11 cellular contexts compared by ENCODE assay signal in genomic region chr1:155982106-155982505, GRCh38. TPM values are rescaled to one million over a fixed set of nuclear protein-coding genes. Genes with fewer than 3 reads are reported as not detected.
A peak's percentile ranks its signal among the peaks of the same experiment; 100 is the strongest.
DNase-seq lines count a peak whose midpoint lies in the region; ATAC-seq and TF ChIP-seq lines count a peak whose summit lies in the region.
"Had no signal": no experiment of that assay in that cellular context is flagged by ENCODE, and none has a peak within 500 bp of the region (broad histone marks: within the 10 kb centered on the region; RNA-seq: fewer than 3 reads in every experiment).

No MANE protein-coding gene starts in this region.

- peaks cover 14 to 47% of the 10 kb centered on the region in 2 experiments for H3K4me1 ChIP-seq in SK-N-SH (ENCODE audit: control insufficient read depth in 1 of 2, insufficient read depth in 2 of 2, low read depth in 1 of 2, low read length in 1 of 2)

- DNase-seq in SK-N-SH (no peak), T-helper 17 cell (no peak), fibroblast of mammary gland (ENCODE audit: low read depth) (peak; percentile 44), middle frontal gyrus (ENCODE audit: extremely low spot score, low spot score) (no peak), MV-4-11 (lab: John Stamatoyannopoulos, UW) (no peak)
- DNase-seq: body of pancreas; RPMI8226; stimulated activated CD4-positive, alpha-beta T cell treated with anti-CD3 and anti-CD28 coated beads, Interleukin-4, amount 100 ng/mL, for 1 hour had no signal

- H3K9me3 Mint-ChIP-seq in stimulated activated memory B cell treated with anti-CD40 and anti-IgM and Interleukin-4, amounts not matched to agents 10 μg/mL and 1 μg/mL and 100 μg/mL, for 72 hours, result no peaks in the 10 kb centered on the region

- no peaks in the 10 kb centered on the region for H4K20me1 ChIP-seq in SK-N-SH (ENCODE audit: insufficient read depth)

- POLR2A ChIA-PET in SK-N-SH (lab: Yijun Ruan, JAX), result interaction anchor here (1.4 kb wide), 1 partner anchor 41 kb away, joined by 4 read pairs; no protein-coding TSS in a partner anchor

- H3K9me3 ChIP-seq in SK-N-SH (no peaks in the 10 kb centered on the region), T-helper 17 cell (ENCODE audit: control insufficient read depth, low read length, poor library complexity, severe bottlenecking) (no peaks in the 10 kb centered on the region)
- H3K9me3 ChIP-seq: body of pancreas had no signal

- peaks cover 25% of the 10 kb centered on the region for H3F3A ChIP-seq in SK-N-SH (replicated peaks; ENCODE audit: insufficient read depth)

- H3K36me3 Mint-ChIP-seq in T-helper 17 cell (ENCODE audit: low read depth), result peaks cover 7% of the 10 kb centered on the region
- peaks cover 13% of the 10 kb centered on the region for H3K36me3 Mint-ChIP-seq in stimulated activated memory B cell treated with anti-CD40 and anti-IgM and Interleukin-4, amounts not matched to agents 10 μg/mL and 1 μg/mL and 100 μg/mL, for 72 hours

- H3K79me2 ChIP-seq in SK-N-SH (ENCODE audit: insufficient read depth), result peaks cover 54% of the 10 kb centered on the region

- H3K4me3 Mint-ChIP-seq in T-helper 17 cell, result peak overlapping the region; percentile 80
- H3K4me3 Mint-ChIP-seq in stimulated activated memory B cell treated with anti-CD40 and anti-IgM and Interleukin-4, amounts not matched to agents 10 μg/mL and 1 μg/mL and 100 μg/mL, for 72 hours, result peak overlapping the region; percentile 99

- H3K4me2 ChIP-seq in SK-N-SH, result peak overlapping the region; percentile 88

- peaks cover 41% of the 10 kb centered on the region for H3K4me1 Mint-ChIP-seq in T-helper 17 cell
- peaks cover 57% of the 10 kb centered on the region for H3K4me1 Mint-ChIP-seq in stimulated activated memory B cell treated with anti-CD40 and anti-IgM and Interleukin-4, amounts not matched to agents 10 μg/mL and 1 μg/mL and 100 μg/mL, for 72 hours

- CTCF ChIA-PET in SK-N-SH (lab: Yijun Ruan, JAX), result interaction anchor here (3.1 to 6.5 kb wide), 2 partner anchors 44 to 84 kb away, joined by 10 to 41 read pairs; no protein-coding TSS in a partner anchor

- no peaks in the 10 kb centered on the region for H3K9me2 ChIP-seq in SK-N-SH

- ATAC-seq in SK-N-SH treated with all-trans-retinoic acid at 6 μM for 48 hours, result no peak
- no peak for ATAC-seq in T-helper 17 cell
- no peak for ATAC-seq in stimulated activated memory B cell treated with anti-CD40 and anti-IgM and Interleukin-4, amounts not matched to agents 10 μg/mL and 1 μg/mL and 100 μg/mL, for 72 hours
- no peak for ATAC-seq in GM19467 (IDR thresholded peaks at IDR 0.05; ENCODE audit: unreplicated experiment)
- ATAC-seq: body of pancreas had no signal

- H2AFZ ChIP-seq in SK-N-SH (ENCODE audit: low read depth), result no peak overlapping the region

- H3K4me3 ChIP-seq in SK-N-SH (ENCODE audit: low read depth in 2 of 2, low read length in 1 of 2), result peak overlapping the region in 1 of 2 experiments; percentile 35; a peak in 2 of 4 replicates
- peak overlapping the region; percentile 80 for H3K4me3 ChIP-seq in fibroblast of mammary gland (ENCODE audit: control insufficient read depth, low read depth, low read length)
- H3K4me3 ChIP-seq: body of pancreas had no signal

- peak overlapping the region in 1 of 2 experiments; percentile 93; a peak in 2 of 4 replicates for H3K27ac ChIP-seq in SK-N-SH (ENCODE audit: low read depth in 2 of 2, low read length in 1 of 2)

- H3K27me3 Mint-ChIP-seq in T-helper 17 cell, result no peaks in the 10 kb centered on the region
- H3K27me3 Mint-ChIP-seq in stimulated activated memory B cell treated with anti-CD40 and anti-IgM and Interleukin-4, amounts not matched to agents 10 μg/mL and 1 μg/mL and 100 μg/mL, for 72 hours, result no peaks in the 10 kb centered on the region

- peak overlapping the region; percentile 96 for H3K27ac Mint-ChIP-seq in T-helper 17 cell
- peak overlapping the region; percentile 93 for H3K27ac Mint-ChIP-seq in stimulated activated memory B cell treated with anti-CD40 and anti-IgM and Interleukin-4, amounts not matched to agents 10 μg/mL and 1 μg/mL and 100 μg/mL, for 72 hours

- H3K9ac ChIP-seq in SK-N-SH, result no peak overlapping the region; the same call in 1 of the 2 replicates

- H3K27me3 ChIP-seq in SK-N-SH (ENCODE audit: insufficient read depth), result no peaks in the 10 kb centered on the region
- H3K27me3 ChIP-seq: body of pancreas had no signal

- no peak for TF ChIP-seq EP300 in SK-N-SH (IDR thresholded peaks at IDR 0.05; ENCODE audit: borderline replicate concordance in 1 of 2, low read depth in 1 of 2, low read length in 1 of 2)

- no peaks in the 10 kb centered on the region for H3K36me3 ChIP-seq in SK-N-SH (replicated peaks in 1 of 2; ENCODE audit: control insufficient read depth in 1 of 2, insufficient read depth in 2 of 2, low read length in 1 of 2)

- TF ChIP-seq CTCF in SK-N-SH (IDR thresholded peaks at IDR 0.05) (no peak), fibroblast of mammary gland (conservative IDR thresholded peaks at IDR 0.05; ENCODE audit: control insufficient read depth, insufficient read depth, low read depth, low read length) (no peak)

- WGBS in SK-N-SH (ENCODE audit: low lambda C conversion rate), result 95% methylated on average over 7 of the region's 7 CpGs

- no peak for TF ChIP-seq RAD21 in SK-N-SH (IDR thresholded peaks at IDR 0.05; ENCODE audit: low read length)

TF ChIP-seq in SK-N-SH, 30 proteins besides CTCF, POLR2A, EP300 and RAD21:
- TF ChIP-seq IRF3 (IDR thresholded peaks at IDR 0.05; ENCODE audit: low read depth, low read length) (no peak), FOSL2 (IDR thresholded peaks at IDR 0.05; ENCODE audit: borderline replicate concordance, low read depth) (no peak), SMC3 (IDR thresholded peaks at IDR 0.05; ENCODE audit: low read depth, low read length) (no peak)

TF ChIP-seq in SK-N-SH treated with all-trans-retinoic acid at 6 μM for 48 hours, 23 proteins besides CTCF, POLR2A, EP300 and RAD21 (continues in another document):
- no peak for TF ChIP-seq ZC3H10 (CRISPR knock-in tag; IDR thresholded peaks at IDR 0.05)
- TF ChIP-seq CSDC2 (CRISPR knock-in tag; IDR thresholded peaks at IDR 0.05), result no peak
- no peak for TF ChIP-seq OSR1 (CRISPR knock-in tag; IDR thresholded peaks at IDR 0.05)
- TF ChIP-seq SNAI2 (CRISPR knock-in tag; IDR thresholded peaks at IDR 0.05), result no peak
- no peak for TF ChIP-seq ZNF8 (CRISPR knock-in tag; IDR thresholded peaks at IDR 0.05)
- no peak for TF ChIP-seq RARB (CRISPR knock-in tag; IDR thresholded peaks at IDR 0.05)
- no peak for TF ChIP-seq ZNF565 (CRISPR knock-in tag; conservative IDR thresholded peaks at IDR 0.05; ENCODE audit: low read depth)
- TF ChIP-seq ZFP3 (CRISPR knock-in tag; IDR thresholded peaks at IDR 0.05), result no peak
- no peak for TF ChIP-seq TSHZ2 (CRISPR knock-in tag; IDR thresholded peaks at IDR 0.05)
- TF ChIP-seq ARNTL (CRISPR knock-in tag; IDR thresholded peaks at IDR 0.05; ENCODE audit: borderline replicate concordance, low read depth), result no peak
- TF ChIP-seq GLIS3 (CRISPR knock-in tag; IDR thresholded peaks at IDR 0.05), result no peak
- no peak for TF ChIP-seq BACH2 (CRISPR knock-in tag; IDR thresholded peaks at IDR 0.05; ENCODE audit: borderline replicate concordance)

RNA-seq across cellular contexts. Expression of gene ARHGEF2, which starts 3.8 kb away (rescaled TPM):
- polyA plus RNA-seq in SK-N-SH (2012; rRNA removed), result 32.4 and 50.8 TPM in 2 replicates
- 36.5 and 37.6 TPM in 2 replicates for polyA plus RNA-seq in SK-N-SH (2012; cell fraction: cytosol; rRNA removed)
- 165 and 188 TPM in 2 replicates for polyA plus RNA-seq in SK-N-SH (2012; cell fraction: nucleus; rRNA removed)
- total RNA-seq in T-helper 17 cell, result 100 to 1,000 TPM in 1 of 2 donors, 10 to 100 TPM in 1; 86.1 to 123 TPM

RNA-seq across cellular contexts. Expression of gene SSR2, which starts 38.6 kb away (rescaled TPM):
- polyA plus RNA-seq in SK-N-SH (2012; rRNA removed), result 1,136 and 1,763 TPM in 2 replicates
- polyA plus RNA-seq in SK-N-SH (2012; cell fraction: cytosol; rRNA removed), result 1,047 and 1,419 TPM in 2 replicates
- 443 and 564 TPM in 2 replicates for polyA plus RNA-seq in SK-N-SH (2012; cell fraction: nucleus; rRNA removed)
- total RNA-seq in T-helper 17 cell, result 100 to 1,000 TPM; 217 to 234 TPM

RNA-seq across cellular contexts. Expression of gene RXFP4, which starts 40.7 kb away (rescaled TPM):
- polyA plus RNA-seq in SK-N-SH (2012; rRNA removed), result not detected in 2 replicates
- not detected in 2 replicates for polyA plus RNA-seq in SK-N-SH (2012; cell fraction: cytosol; rRNA removed)
- polyA plus RNA-seq in SK-N-SH (2012; cell fraction: nucleus; rRNA removed), result not detected in 2 replicates
- not detected for total RNA-seq in T-helper 17 cell

RNA-seq across cellular contexts. Expression of gene KHDC4, which starts 47.9 kb away (rescaled TPM):
- polyA plus RNA-seq in SK-N-SH (2012; rRNA removed), result 43.1 and 94.4 TPM in 2 replicates
- polyA plus RNA-seq in SK-N-SH (2012; cell fraction: cytosol; rRNA removed), result 24.6 and 27.2 TPM in 2 replicates
- polyA plus RNA-seq in SK-N-SH (2012; cell fraction: nucleus; rRNA removed), result 176 and 362 TPM in 2 replicates
- total RNA-seq in T-helper 17 cell, result 10 to 100 TPM; 59.9 to 63.1 TPM
